In genomic region chr2:206700141-206700540, GRCh38 we compare ENCODE assay signal across 30 cellular contexts. TPM values are rescaled to one million over a fixed set of nuclear protein-coding genes. Genes with fewer than 3 reads are reported as not detected.
DNase-seq lines count a peak whose midpoint lies in the region; ATAC-seq and TF ChIP-seq lines count a peak whose summit lies in the region.
"Had no signal": no experiment of that assay in that cellular context is flagged by ENCODE, and none has a peak within 500 bp of the region (broad histone marks: within the 10 kb centered on the region; RNA-seq: fewer than 3 reads in every experiment).

No MANE protein-coding gene starts in this region.

- no peaks in the 10 kb centered on the region for H3K9me3 Mint-ChIP-seq in activated CD4-positive, alpha-beta memory T cell treated with anti-CD3 and anti-CD28 coated beads for 36 hours
- H3K9me3 Mint-ChIP-seq in activated CD4-positive, alpha-beta memory T cell treated with anti-CD3 and anti-CD28 coated beads, Interleukin-2, amount 10 ng/mL, durations not matched to agents 7 days and 5 days, result no peaks in the 10 kb centered on the region
- no peaks in the 10 kb centered on the region for H3K9me3 Mint-ChIP-seq in endothelial cell (ENCODE audit: unreplicated experiment)
- H3K9me3 Mint-ChIP-seq in stimulated activated effector memory CD8-positive, alpha-beta T cell treated with anti-CD3 and anti-CD28 coated beads, Interleukin-12 subunit alpha, Interleukin-12 subunit beta, amount 100 ng/mL, for 72 hours, result no peaks in the 10 kb centered on the region
- H3K9me3 Mint-ChIP-seq: activated CD4-positive, alpha-beta T cell treated with anti-CD3 and anti-CD28 coated beads, Interleukin-2, amount 10 ng/mL, durations not matched to agents 7 days and 5 days; activated naive CD8-positive, alpha-beta T cell treated with anti-CD3 and anti-CD28 coated beads, Interleukin-2, amount 50 U/mL, for 24 hours; H9; naive thymus-derived CD8-positive, alpha-beta T cell had no signal

- ATAC-seq in stimulated activated effector memory CD8-positive, alpha-beta T cell treated with anti-CD3 and anti-CD28 coated beads, Interleukin-12 subunit alpha, Interleukin-12 subunit beta, amount 100 ng/mL, for 72 hours, result peak; percentile 28
- ATAC-seq in GM19351 (IDR thresholded peaks at IDR 0.05; ENCODE audit: unreplicated experiment), result no peak
- ATAC-seq: A549; activated naive CD8-positive, alpha-beta T cell treated with anti-CD3 and anti-CD28 coated beads, Interleukin-2, amount 50 U/mL, for 24 hours; foreskin keratinocyte; left lobe of liver; naive thymus-derived CD8-positive, alpha-beta T cell; pancreas; right cardiac atrium had no signal

- intact Hi-C loops in activated CD4-positive, alpha-beta memory T cell treated with anti-CD3 and anti-CD28 coated beads for 36 hours (cut with micrococcal nuclease), result no loop called here

- peaks cover 19% of the 10 kb centered on the region for H3K27me3 Mint-ChIP-seq in activated CD4-positive, alpha-beta memory T cell treated with anti-CD3 and anti-CD28 coated beads for 36 hours
- H3K27me3 Mint-ChIP-seq in activated CD4-positive, alpha-beta memory T cell treated with anti-CD3 and anti-CD28 coated beads, Interleukin-2, amount 10 ng/mL, durations not matched to agents 7 days and 5 days, result peaks cover 30% of the 10 kb centered on the region
- peaks cover 3% of the 10 kb centered on the region for H3K27me3 Mint-ChIP-seq in endothelial cell (ENCODE audit: unreplicated experiment)

- CTCF ChIA-PET in activated CD4-positive, alpha-beta memory T cell treated with anti-CD3 and anti-CD28 coated beads for 36 hours (lab: Charles Lee), result no interaction called here
- CTCF ChIA-PET in activated CD4-positive, alpha-beta memory T cell treated with anti-CD3 and anti-CD28 coated beads, Interleukin-2, amount 10 ng/mL, durations not matched to agents 7 days and 5 days (lab: Charles Lee), result no interaction called here

- H3K36me3 Mint-ChIP-seq in activated CD4-positive, alpha-beta memory T cell treated with anti-CD3 and anti-CD28 coated beads for 36 hours, result no peaks in the 10 kb centered on the region
- no peaks in the 10 kb centered on the region for H3K36me3 Mint-ChIP-seq in activated CD4-positive, alpha-beta memory T cell treated with anti-CD3 and anti-CD28 coated beads, Interleukin-2, amount 10 ng/mL, durations not matched to agents 7 days and 5 days (ENCODE audit: low read depth)
- H3K36me3 Mint-ChIP-seq in endothelial cell (ENCODE audit: low read depth, unreplicated experiment), result no peaks in the 10 kb centered on the region
- no peaks in the 10 kb centered on the region for H3K36me3 Mint-ChIP-seq in stimulated activated effector memory CD8-positive, alpha-beta T cell treated with anti-CD3 and anti-CD28 coated beads, Interleukin-12 subunit alpha, Interleukin-12 subunit beta, amount 100 ng/mL, for 72 hours
- H3K36me3 Mint-ChIP-seq: naive thymus-derived CD8-positive, alpha-beta T cell had no signal

- POLR2A ChIA-PET in activated CD4-positive, alpha-beta memory T cell treated with anti-CD3 and anti-CD28 coated beads for 36 hours (lab: Charles Lee), result no interaction called here
- POLR2A ChIA-PET in activated CD4-positive, alpha-beta memory T cell treated with anti-CD3 and anti-CD28 coated beads, Interleukin-2, amount 10 ng/mL, durations not matched to agents 7 days and 5 days (lab: Charles Lee), result no interaction called here

- peak; percentile 19 for DNase-seq in activated CD4-positive, alpha-beta memory T cell treated with anti-CD3 and anti-CD28 coated beads for 36 hours
- no peak for DNase-seq in activated CD4-positive, alpha-beta memory T cell treated with anti-CD3 and anti-CD28 coated beads, Interleukin-2, amount 10 ng/mL, durations not matched to agents 7 days and 5 days
- DNase-seq in UCSD-AML1 (lab: John Stamatoyannopoulos, UW; ENCODE audit: unreplicated experiment) (peak; percentile 51), endothelial cell (ENCODE audit: low spot score) (peak; percentile 11), NCI-H1048 (lab: John Stamatoyannopoulos, UW) (no peak)
- no peak for DNase-seq in stimulated activated effector memory CD8-positive, alpha-beta T cell treated with anti-CD3 and anti-CD28 coated beads, Interleukin-12 subunit alpha, Interleukin-12 subunit beta, amount 100 ng/mL, for 72 hours (ENCODE audit: low spot score in 2 of 2)
- no peak for DNase-seq in activated CD4-positive, alpha-beta T cell treated with anti-CD3 and anti-CD28 coated beads, Interleukin-2, amount 50 U/mL, for 1 hour
- DNase-seq: activated CD4-positive, alpha-beta T cell treated with anti-CD3 and anti-CD28 coated beads, Interleukin-2, amount 10 ng/mL, durations not matched to agents 7 days and 5 days; activated CD8-positive, alpha-beta memory T cell treated with anti-CD3 and anti-CD28 coated beads, Interleukin-2, amount 50 U/mL, for 4 hours; activated effector memory CD4-positive, alpha-beta T cell treated with anti-CD3 and anti-CD28 coated beads, Interleukin-2, amount 50 U/mL, for 16 hours; activated naive CD8-positive, alpha-beta T cell treated with anti-CD3 and anti-CD28 coated beads, Interleukin-2, amount 50 U/mL, for 24 hours; foreskin keratinocyte; H9; KG1; naive thymus-derived CD8-positive, alpha-beta T cell; NCI-H1092 treated with DMSO at 0.1 percent for 48 hours; NCI-H2029; NCI-H2227 treated with DMSO at 0.1 percent for 48 hours; pancreas; right cardiac atrium; stomach; T1000 had no signal

- no peak for TF ChIP-seq CTCF in endothelial cell (IDR thresholded peaks at IDR 0.05; ENCODE audit: unreplicated experiment)

- H3K27ac Mint-ChIP-seq in activated CD4-positive, alpha-beta memory T cell treated with anti-CD3 and anti-CD28 coated beads for 36 hours, result no peak overlapping the region
- H3K27ac Mint-ChIP-seq in activated CD4-positive, alpha-beta memory T cell treated with anti-CD3 and anti-CD28 coated beads, Interleukin-2, amount 10 ng/mL, durations not matched to agents 7 days and 5 days, result no peak overlapping the region
- peak overlapping the region; percentile 70 for H3K27ac Mint-ChIP-seq in endothelial cell (ENCODE audit: unreplicated experiment)
- H3K27ac Mint-ChIP-seq in stimulated activated effector memory CD8-positive, alpha-beta T cell treated with anti-CD3 and anti-CD28 coated beads, Interleukin-12 subunit alpha, Interleukin-12 subunit beta, amount 100 ng/mL, for 72 hours, result no peak overlapping the region
- H3K27ac Mint-ChIP-seq: activated CD4-positive, alpha-beta T cell treated with anti-CD3 and anti-CD28 coated beads, Interleukin-2, amount 10 ng/mL, durations not matched to agents 7 days and 5 days; activated naive CD8-positive, alpha-beta T cell treated with anti-CD3 and anti-CD28 coated beads, Interleukin-2, amount 50 U/mL, for 24 hours; H9 had no signal

- H3K4me3 Mint-ChIP-seq in activated CD4-positive, alpha-beta memory T cell treated with anti-CD3 and anti-CD28 coated beads for 36 hours, result no peak overlapping the region
- H3K4me3 Mint-ChIP-seq in activated CD4-positive, alpha-beta memory T cell treated with anti-CD3 and anti-CD28 coated beads, Interleukin-2, amount 10 ng/mL, durations not matched to agents 7 days and 5 days, result no peak overlapping the region
- H3K4me3 Mint-ChIP-seq in endothelial cell (ENCODE audit: unreplicated experiment), result peak overlapping the region; percentile 66
- H3K4me3 Mint-ChIP-seq in stimulated activated effector memory CD8-positive, alpha-beta T cell treated with anti-CD3 and anti-CD28 coated beads, Interleukin-12 subunit alpha, Interleukin-12 subunit beta, amount 100 ng/mL, for 72 hours, result no peak overlapping the region
- H3K4me3 Mint-ChIP-seq: activated CD4-positive, alpha-beta T cell treated with anti-CD3 and anti-CD28 coated beads, Interleukin-2, amount 10 ng/mL, durations not matched to agents 7 days and 5 days; activated naive CD8-positive, alpha-beta T cell treated with anti-CD3 and anti-CD28 coated beads, Interleukin-2, amount 50 U/mL, for 24 hours; H9; naive thymus-derived CD8-positive, alpha-beta T cell had no signal

- H3K4me1 Mint-ChIP-seq in activated CD4-positive, alpha-beta memory T cell treated with anti-CD3 and anti-CD28 coated beads for 36 hours (ENCODE audit: low read depth), result peaks cover 3% of the 10 kb centered on the region
- no peaks in the 10 kb centered on the region for H3K4me1 Mint-ChIP-seq in activated CD4-positive, alpha-beta memory T cell treated with anti-CD3 and anti-CD28 coated beads, Interleukin-2, amount 10 ng/mL, durations not matched to agents 7 days and 5 days
- H3K4me1 Mint-ChIP-seq in endothelial cell (ENCODE audit: unreplicated experiment), result peaks cover 10% of the 10 kb centered on the region
- no peaks in the 10 kb centered on the region for H3K4me1 Mint-ChIP-seq in stimulated activated effector memory CD8-positive, alpha-beta T cell treated with anti-CD3 and anti-CD28 coated beads, Interleukin-12 subunit alpha, Interleukin-12 subunit beta, amount 100 ng/mL, for 72 hours

RNA-seq across cellular contexts. Expression of gene DYTN, which starts 18.1 kb away (rescaled TPM):
- total RNA-seq in activated CD4-positive, alpha-beta memory T cell treated with anti-CD3 and anti-CD28 coated beads for 36 hours, result not detected
- total RNA-seq in activated CD4-positive, alpha-beta memory T cell treated with anti-CD3 and anti-CD28 coated beads, Interleukin-2, amount 10 ng/mL, durations not matched to agents 7 days and 5 days, result not detected
- total RNA-seq in endothelial cell (ENCODE audit: unreplicated experiment), result 3.1 TPM
- total RNA-seq: activated CD4-positive, alpha-beta T cell treated with anti-CD3 and anti-CD28 coated beads, Interleukin-2, amount 10 ng/mL, durations not matched to agents 7 days and 5 days; cardiac muscle cell; dermis microvascular lymphatic vessel endothelial cell; foreskin keratinocyte; H9; HT-29; left lobe of liver; naive thymus-derived CD8-positive, alpha-beta T cell; OCI-LY7; pancreas; right cardiac atrium; stomach; tibial nerve had no signal

RNA-seq across cellular contexts. Expression of gene FAM237A, which starts 57.9 kb away (rescaled TPM):
- not detected for total RNA-seq in activated CD4-positive, alpha-beta memory T cell treated with anti-CD3 and anti-CD28 coated beads for 36 hours
- total RNA-seq in activated CD4-positive, alpha-beta memory T cell treated with anti-CD3 and anti-CD28 coated beads, Interleukin-2, amount 10 ng/mL, durations not matched to agents 7 days and 5 days, result not detected
- not detected for total RNA-seq in endothelial cell (ENCODE audit: unreplicated experiment)
- total RNA-seq: activated CD4-positive, alpha-beta T cell treated with anti-CD3 and anti-CD28 coated beads, Interleukin-2, amount 10 ng/mL, durations not matched to agents 7 days and 5 days; cardiac muscle cell; dermis microvascular lymphatic vessel endothelial cell; foreskin keratinocyte; H9; HT-29; left lobe of liver; naive thymus-derived CD8-positive, alpha-beta T cell; OCI-LY7; pancreas; stomach; tibial nerve had no signal

Comparison
In these comparisons a context has a peak if more than half of its experiments do, and no peak if none do; other contexts are left out.
1. DNase-seq: peak in activated CD4-positive, alpha-beta memory T cell treated with anti-CD3 and anti-CD28 coated beads for 36 hours (single experiment), UCSD-AML1 (single experiment) and endothelial cell (single experiment); none in activated CD4-positive, alpha-beta memory T cell treated with anti-CD3 and anti-CD28 coated beads, Interleukin-2, amount 10 ng/mL, durations not matched to agents 7 days and 5 days (single experiment), stimulated activated effector memory CD8-positive, alpha-beta T cell treated with anti-CD3 and anti-CD28 coated beads, Interleukin-12 subunit alpha, Interleukin-12 subunit beta, amount 100 ng/mL, for 72 hours (0 of 2), activated CD4-positive, alpha-beta T cell treated with anti-CD3 and anti-CD28 coated beads, Interleukin-2, amount 50 U/mL, for 1 hour (single experiment) and NCI-H1048 (single experiment).